12 cellular contexts compared by ENCODE assay signal in the genomic region with DNA sequence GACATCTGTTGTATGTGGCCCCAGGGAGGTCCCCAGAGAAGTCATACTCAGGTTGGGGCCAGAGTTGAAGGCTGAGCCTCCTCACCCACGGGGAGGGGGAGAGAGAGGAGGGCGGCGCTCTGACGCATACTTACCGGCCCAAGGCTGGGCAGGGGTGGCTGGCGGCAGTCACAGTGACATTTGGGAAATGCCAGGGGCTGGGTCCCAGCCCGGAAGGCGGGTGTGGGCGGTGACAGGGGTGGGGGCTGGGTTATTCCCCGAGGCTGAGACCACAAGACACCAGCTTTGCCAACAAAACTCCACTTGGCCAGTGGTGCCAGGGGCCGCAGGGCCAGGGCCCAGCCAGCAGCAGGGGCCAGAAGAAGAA. TPM values are rescaled to one million over a fixed set of nuclear protein-coding genes. Genes with fewer than 3 reads are reported as not detected.
DNase-seq lines count a peak whose midpoint lies in the region; ATAC-seq and TF ChIP-seq lines count a peak whose summit lies in the region.
"Had no signal": no experiment of that assay in that cellular context is flagged by ENCODE, and none has a peak within 500 bp of the region (broad histone marks: within the 10 kb centered on the region; RNA-seq: fewer than 3 reads in every experiment).

No MANE protein-coding gene starts in this region.

- POLR2A ChIA-PET in activated B cell treated with CpG ODN at 0.5 μM for 24 hours (lab: Charles Lee): no interaction called here

- ATAC-seq in CD4-positive, CD25-positive, alpha-beta regulatory T cell (ENCODE audit: low read depth in 2 of 2): peak; percentile 23 to 48
- peak; percentile 37 for ATAC-seq in activated B cell treated with CpG ODN at 0.5 μM for 24 hours (ENCODE audit: low read depth)
- no peak for ATAC-seq in GM21390 (IDR thresholded peaks at IDR 0.05; ENCODE audit: unreplicated experiment)
- no peak for ATAC-seq in HG02763 (IDR thresholded peaks at IDR 0.05; ENCODE audit: unreplicated experiment)
- ATAC-seq in GM21367 (IDR thresholded peaks at IDR 0.05; ENCODE audit: unreplicated experiment): no peak

- no peaks in the 10 kb centered on the region for H3K36me3 ChIP-seq in CD4-positive, CD25-positive, alpha-beta regulatory T cell (ENCODE audit: control insufficient read depth, insufficient read depth, low read length)
- H3K36me3 ChIP-seq in colonic mucosa: no peaks in the 10 kb centered on the region
- no peaks in the 10 kb centered on the region for H3K36me3 ChIP-seq in endodermal cell (ENCODE audit: control insufficient read depth, insufficient read depth, low read length)

- 53 to 69% methylated on average over 4 to 11 of the region's 11 CpGs for WGBS in endodermal cell (ENCODE audit: insufficient coverage in 1 of 2, insufficient read length in 1 of 2), 2 experiments

- H3K4me1 ChIP-seq in CD4-positive, CD25-positive, alpha-beta regulatory T cell (ENCODE audit: control insufficient read depth, insufficient read depth, low read length, poor library complexity, severe bottlenecking): peaks cover 30% of the 10 kb centered on the region
- H3K4me1 ChIP-seq in colonic mucosa (no peaks in the 10 kb centered on the region), endodermal cell (ENCODE audit: control insufficient read depth, insufficient read depth, low read length) (no peaks in the 10 kb centered on the region)

- no peaks in the 10 kb centered on the region for H3K36me3 Mint-ChIP-seq in CD4-positive, CD25-positive, alpha-beta regulatory T cell
- H3K36me3 Mint-ChIP-seq in activated B cell treated with CpG ODN at 0.5 μM for 24 hours (ENCODE audit: low read depth) (no peaks in the 10 kb centered on the region), endodermal cell (ENCODE audit: low read depth) (no peaks in the 10 kb centered on the region)

- H3K9me3 ChIP-seq in CD4-positive, CD25-positive, alpha-beta regulatory T cell (ENCODE audit: control insufficient read depth in 2 of 2, low read length in 2 of 2): no peaks in the 10 kb centered on the region
- H3K9me3 ChIP-seq in colonic mucosa: no peaks in the 10 kb centered on the region
- H3K9me3 ChIP-seq in endodermal cell (ENCODE audit: control insufficient read depth, low read length): no peaks in the 10 kb centered on the region

- H3K9ac ChIP-seq in colonic mucosa (ENCODE audit: low read depth in 2 of 2, low read length in 2 of 2): no peak overlapping the region
- no peak overlapping the region for H3K9ac ChIP-seq in endodermal cell (ENCODE audit: extremely low read depth, low read length, poor library complexity, severe bottlenecking)

- no peak overlapping the region for H3K27ac ChIP-seq in CD4-positive, CD25-positive, alpha-beta regulatory T cell (ENCODE audit: insufficient read depth, low read length, poor library complexity, severe bottlenecking)
- H3K27ac ChIP-seq in colonic mucosa (no peak overlapping the region), endodermal cell (ENCODE audit: low read depth, low read length) (no peak overlapping the region)
- H3K27ac ChIP-seq: C4-2B, HL-60 had no signal

- no peak overlapping the region for H3K4me3 ChIP-seq in CD4-positive, CD25-positive, alpha-beta regulatory T cell (ENCODE audit: low read depth, low read length)
- H3K4me3 ChIP-seq in colonic mucosa (no peak overlapping the region), endodermal cell (ENCODE audit: low read length) (no peak overlapping the region)

- peaks cover 14% of the 10 kb centered on the region for H3K27me3 Mint-ChIP-seq in CD4-positive, CD25-positive, alpha-beta regulatory T cell
- peaks cover 30% of the 10 kb centered on the region for H3K27me3 Mint-ChIP-seq in activated B cell treated with CpG ODN at 0.5 μM for 24 hours
- peaks cover 53% of the 10 kb centered on the region for H3K27me3 Mint-ChIP-seq in endodermal cell (ENCODE audit: insufficient read depth)

- DNase-seq in CD4-positive, CD25-positive, alpha-beta regulatory T cell: peak in 1 of 3 donors; percentile 29
- DNase-seq in activated B cell treated with CpG ODN at 0.5 μM for 24 hours (no peak), colonic mucosa (peak; percentile 11), posterior vena cava (ENCODE audit: low spot score) (peak; percentile 58), endodermal cell (no peak)
- DNase-seq: NCI-H187, SHP77 had no signal

- peaks cover 2% of the 10 kb centered on the region for H3K27me3 ChIP-seq in CD4-positive, CD25-positive, alpha-beta regulatory T cell (ENCODE audit: control insufficient read depth, insufficient read depth, low read length)
- H3K27me3 ChIP-seq in colonic mucosa (peaks cover 20% of the 10 kb centered on the region), endodermal cell (ENCODE audit: control insufficient read depth, insufficient read depth, low read length, poor library complexity, severe bottlenecking) (peaks cover 44% of the 10 kb centered on the region)

- TF ChIP-seq CTCF in activated B cell treated with CpG ODN at 0.5 μM for 24 hours (IDR thresholded peaks at IDR 0.05): no peak
- no peak for TF ChIP-seq CTCF in colonic mucosa (IDR thresholded peaks at IDR 0.05)
- no peak for TF ChIP-seq CTCF in endodermal cell (conservative IDR thresholded peaks at IDR 0.05)

- H3K4me3 Mint-ChIP-seq in CD4-positive, CD25-positive, alpha-beta regulatory T cell: peak overlapping the region in 2 of 4 donors; percentile 52 to 56
- H3K4me3 Mint-ChIP-seq in activated B cell treated with CpG ODN at 0.5 μM for 24 hours: no peak overlapping the region
- H3K4me3 Mint-ChIP-seq in endodermal cell: no peak overlapping the region

- peaks cover 0 to 37% (median 14%) of the 10 kb centered on the region in 4 donors for H3K4me1 Mint-ChIP-seq in CD4-positive, CD25-positive, alpha-beta regulatory T cell
- peaks cover 16% of the 10 kb centered on the region for H3K4me1 Mint-ChIP-seq in activated B cell treated with CpG ODN at 0.5 μM for 24 hours
- H3K4me1 Mint-ChIP-seq in endodermal cell: peaks cover 10% of the 10 kb centered on the region

- H3K27ac Mint-ChIP-seq in CD4-positive, CD25-positive, alpha-beta regulatory T cell: no peak overlapping the region
- H3K27ac Mint-ChIP-seq in activated B cell treated with CpG ODN at 0.5 μM for 24 hours (no peak overlapping the region), endodermal cell (no peak overlapping the region)

- H3K9me3 Mint-ChIP-seq in CD4-positive, CD25-positive, alpha-beta regulatory T cell: no peaks in the 10 kb centered on the region
- H3K9me3 Mint-ChIP-seq in activated B cell treated with CpG ODN at 0.5 μM for 24 hours (no peaks in the 10 kb centered on the region), endodermal cell (no peaks in the 10 kb centered on the region)

- CTCF ChIA-PET in activated B cell treated with CpG ODN at 0.5 μM for 24 hours (lab: Charles Lee): no interaction called here

- intact Hi-C loops in activated B cell treated with CpG ODN at 0.5 μM for 24 hours (cut with micrococcal nuclease) (no loop called here), colonic mucosa (cut with DNase I) (no loop called here), posterior vena cava (cut with DNase I) (no loop called here)

RNA-seq across cellular contexts. Expression of gene RASGEF1A, which starts 41.1 kb away (rescaled TPM):
- 0.91 TPM for total RNA-seq in CD4-positive, CD25-positive, alpha-beta regulatory T cell
- under 1 TPM; 0.16 to 0.41 (median 0.34) TPM for polyA plus RNA-seq in CD4-positive, CD25-positive, alpha-beta regulatory T cell
- total RNA-seq in activated B cell treated with CpG ODN at 0.5 μM for 24 hours: 1.7 and 1.8 TPM in 2 replicates
- 1 to 10 TPM; 1.0 to 1.9 TPM for total RNA-seq in colonic mucosa
- total RNA-seq in posterior vena cava: 1 to 10 TPM in 1 of 2 donors, under 1 TPM in 1; 0.81 to 1.1 TPM
- 10 to 100 TPM in 1 of 2 donors, 1 to 10 TPM in 1; 8.1 to 13.4 TPM for total RNA-seq in endodermal cell
- polyA plus RNA-seq in endodermal cell (2013, experiment 1 of 2): 5.3 TPM
- polyA plus RNA-seq in endodermal cell (2013, experiment 2 of 2): 4.2 TPM

Comparison
In these comparisons a context has a peak if more than half of its experiments do, and no peak if none do; other contexts are left out.
1. ATAC-seq: peak in CD4-positive, CD25-positive, alpha-beta regulatory T cell (2 of 2) and activated B cell treated with CpG ODN at 0.5 μM for 24 hours (single experiment); none in GM21390 (single experiment), HG02763 (single experiment) and GM21367 (single experiment).
2. DNase-seq: peak in colonic mucosa (single experiment) and posterior vena cava (single experiment); none in activated B cell treated with CpG ODN at 0.5 μM for 24 hours (single experiment) and endodermal cell (single experiment).